In genomic region chr5:169147542-169147941, GRCh38 we compare ENCODE assay signal across 30 cellular contexts.
"Had no signal": no experiment of that assay in that cellular context is flagged by ENCODE, and none has a peak within 500 bp of the region (broad histone marks: within the 10 kb centered on the region; RNA-seq: fewer than 3 reads in every experiment).

No MANE protein-coding gene starts in this region.

- H3K9me3 ChIP-seq: esophagus squamous epithelium, heart right ventricle, mucosa of descending colon, prostate gland, right atrium auricular region, suprapubic skin, transverse colon, upper lobe of right lung, vagina had no signal

- H3K27ac ChIP-seq: heart right ventricle, prostate gland, right atrium auricular region, suprapubic skin, transverse colon, upper lobe of right lung, vagina had no signal

- H3K27me3 ChIP-seq: esophagus squamous epithelium, heart right ventricle, right atrium auricular region, suprapubic skin, transverse colon, upper lobe of right lung, vagina had no signal

- H3K36me3 Mint-ChIP-seq: immature natural killer cell; memory B cell; naive B cell; natural killer cell treated with Interleukin-12 subunit alpha and Interleukin-12 subunit beta and Interleukin-15 and Interleukin-18, amount 100 ng/mL, for 72 hours had no signal

- ATAC-seq: effector memory CD8-positive, alpha-beta T cell; heart right ventricle; left colon; mucosa of descending colon; natural killer cell treated with Interleukin-12 subunit alpha and Interleukin-12 subunit beta and Interleukin-15 and Interleukin-18, amount 100 ng/mL, for 72 hours; sciatic nerve; stimulated activated naive CD8-positive, alpha-beta T cell treated with anti-CD3 and anti-CD28 coated beads, Interleukin-15, amount 100 ng/mL, for 72 hours; upper lobe of right lung had no signal

- H3K27ac Mint-ChIP-seq: effector memory CD8-positive, alpha-beta T cell; immature natural killer cell; memory B cell; naive B cell; natural killer cell treated with Interleukin-12 subunit alpha and Interleukin-12 subunit beta and Interleukin-15 and Interleukin-18, amount 100 ng/mL, for 72 hours; stimulated activated naive CD8-positive, alpha-beta T cell treated with anti-CD3 and anti-CD28 coated beads, Interleukin-15, amount 100 ng/mL, for 72 hours had no signal

- DNase-seq: cortex of kidney; effector memory CD8-positive, alpha-beta T cell; erythroblast; esophagus squamous epithelium; foreskin melanocyte; glutamatergic neuron; heart right ventricle; hypothalamus; immature natural killer cell; left colon; mucosa of descending colon; naive B cell; nucleus accumbens; stimulated activated CD4-positive, alpha-beta T cell treated with anti-CD3 and anti-CD28 coated beads, Interleukin-12 subunit alpha, Interleukin-12 subunit beta, amount 100 ng/mL, for 4 hours; stimulated activated CD4-positive, alpha-beta T cell treated with anti-CD3 and anti-CD28 coated beads, Interleukin-1b, Interleukin-23, amount 100 ng/mL, for 48 hours; stimulated activated CD4-positive, alpha-beta T cell treated with anti-CD3 and anti-CD28 coated beads, Interleukin-4, amount 100 ng/mL, for 1 hour; stimulated activated CD8-positive, alpha-beta memory T cell treated with anti-CD3 and anti-CD28 coated beads, Interleukin-4, amount 100 ng/mL, for 48 hours; stimulated activated naive CD4-positive, alpha-beta T cell; stimulated activated naive CD8-positive, alpha-beta T cell treated with anti-CD3 and anti-CD28 coated beads, Interleukin-15, amount 100 ng/mL, for 72 hours; transverse colon; upper lobe of right lung had no signal

- H3K9me3 Mint-ChIP-seq: effector memory CD8-positive, alpha-beta T cell; immature natural killer cell; natural killer cell treated with Interleukin-12 subunit alpha and Interleukin-12 subunit beta and Interleukin-15 and Interleukin-18, amount 100 ng/mL, for 72 hours; stimulated activated naive CD8-positive, alpha-beta T cell treated with anti-CD3 and anti-CD28 coated beads, Interleukin-15, amount 100 ng/mL, for 72 hours had no signal

- H3K4me1 ChIP-seq: prostate gland had no signal

- H3K36me3 ChIP-seq: esophagus squamous epithelium, heart right ventricle, prostate gland, right atrium auricular region, suprapubic skin, transverse colon, upper lobe of right lung, vagina had no signal

- H3K27me3 Mint-ChIP-seq: effector memory CD8-positive, alpha-beta T cell; memory B cell; naive B cell; stimulated activated naive CD8-positive, alpha-beta T cell treated with anti-CD3 and anti-CD28 coated beads, Interleukin-15, amount 100 ng/mL, for 72 hours had no signal

- H3K4me3 ChIP-seq: esophagus squamous epithelium, heart right ventricle, lung, mucosa of descending colon, prostate gland, right atrium auricular region, smooth muscle cell, suprapubic skin, transverse colon, upper lobe of right lung, vagina had no signal

- H3K4me2 ChIP-seq: smooth muscle cell had no signal

- H3K4me3 Mint-ChIP-seq: effector memory CD8-positive, alpha-beta T cell; immature natural killer cell; memory B cell; naive B cell; natural killer cell treated with Interleukin-12 subunit alpha and Interleukin-12 subunit beta and Interleukin-15 and Interleukin-18, amount 100 ng/mL, for 72 hours; stimulated activated naive CD8-positive, alpha-beta T cell treated with anti-CD3 and anti-CD28 coated beads, Interleukin-15, amount 100 ng/mL, for 72 hours had no signal

- H3K4me1 Mint-ChIP-seq: immature natural killer cell; memory B cell; naive B cell; stimulated activated naive CD8-positive, alpha-beta T cell treated with anti-CD3 and anti-CD28 coated beads, Interleukin-15, amount 100 ng/mL, for 72 hours had no signal
